In genomic region chr19:16588824-16589577, GRCh38 we compare ENCODE assay signal across 8 cellular contexts. TPM values are rescaled to one million over a fixed set of nuclear protein-coding genes. Genes with fewer than 3 reads are reported as not detected.
DNase-seq lines count a peak whose midpoint lies in the region; ATAC-seq and TF ChIP-seq lines count a peak whose summit lies in the region.

No MANE protein-coding gene starts in this region.

- H3K36me3 ChIP-seq in DND-41 (ENCODE audit: insufficient read depth, low read length) (no peaks in the 10 kb centered on the region), Caco-2 (ENCODE audit: control insufficient read depth, insufficient read depth, low read length) (no peaks in the 10 kb centered on the region), mesenchymal stem cell (ENCODE audit: control insufficient read depth in 1 of 2, insufficient read depth in 2 of 2, low read depth in 1 of 2, low read length in 2 of 2) (peaks cover 4 to 14% of the 10 kb centered on the region in 2 experiments)
- no peaks in the 10 kb centered on the region for H3K36me3 ChIP-seq in naive thymus-derived CD4-positive, alpha-beta T cell (ENCODE audit: control insufficient read depth in 2 of 3, insufficient read depth in 3 of 3, low read length in 3 of 3)

- H3K79me2 ChIP-seq in DND-41 (ENCODE audit: insufficient read depth, low read length): peaks cover 91% of the 10 kb centered on the region

- H3K9ac ChIP-seq in DND-41 (ENCODE audit: low read depth, low read length) (peak overlapping the region; percentile 54), mesenchymal stem cell (ENCODE audit: low read length) (no peak overlapping the region)

- H3K27me3 ChIP-seq in DND-41 (ENCODE audit: insufficient read depth, low read length, poor library complexity) (no peaks in the 10 kb centered on the region), Caco-2 (replicated peaks; ENCODE audit: control insufficient read depth, insufficient read depth, low read length) (no peaks in the 10 kb centered on the region), mesenchymal stem cell (ENCODE audit: control insufficient read depth in 1 of 2, insufficient read depth in 1 of 2, low read length in 2 of 2) (no peaks in the 10 kb centered on the region)
- H3K27me3 ChIP-seq in naive thymus-derived CD4-positive, alpha-beta T cell (ENCODE audit: control insufficient read depth in 2 of 2, insufficient read depth in 2 of 2, low read length in 2 of 2): no peaks in the 10 kb centered on the region

- no peak overlapping the region for H2BK5ac ChIP-seq in mesenchymal stem cell (ENCODE audit: low read depth, low read length, poor library complexity, severe bottlenecking)

- H3K4me3 Mint-ChIP-seq in T-cell: peak overlapping the region; percentile 68 to 86 (median 73)
- peak overlapping the region in 9 of 10 donors; percentile 81 to 90 (median 86) for H3K4me3 Mint-ChIP-seq in naive thymus-derived CD4-positive, alpha-beta T cell
- H3K4me3 Mint-ChIP-seq in Caco-2 (ENCODE audit: unreplicated experiment): no peak overlapping the region

- H2AK5ac ChIP-seq in mesenchymal stem cell (ENCODE audit: low read length, severe bottlenecking): no peak overlapping the region

- H4K91ac ChIP-seq in mesenchymal stem cell (ENCODE audit: low read length): no peak overlapping the region

- H3K9me3 Mint-ChIP-seq in T-cell: no peaks in the 10 kb centered on the region
- H3K9me3 Mint-ChIP-seq in naive thymus-derived CD4-positive, alpha-beta T cell: peaks cover 0 to 1% (median 0%) of the 10 kb centered on the region in 11 donors
- H3K9me3 Mint-ChIP-seq in Caco-2 (ENCODE audit: unreplicated experiment): no peaks in the 10 kb centered on the region

- no peak overlapping the region for H2BK12ac ChIP-seq in mesenchymal stem cell (ENCODE audit: low read length in 2 of 2)

- peaks cover 67 to 93% (median 91%) of the 10 kb centered on the region in 3 donors for H3K4me1 Mint-ChIP-seq in T-cell
- peaks cover 51 to 91% (median 80%) of the 10 kb centered on the region in 7 donors for H3K4me1 Mint-ChIP-seq in naive thymus-derived CD4-positive, alpha-beta T cell
- H3K4me1 Mint-ChIP-seq in Caco-2 (ENCODE audit: low read depth, unreplicated experiment): no peaks in the 10 kb centered on the region

- no peak overlapping the region for H3K14ac ChIP-seq in mesenchymal stem cell (ENCODE audit: low read length in 2 of 2)

- H3K36me3 Mint-ChIP-seq in T-cell: no peaks in the 10 kb centered on the region
- H3K36me3 Mint-ChIP-seq in naive thymus-derived CD4-positive, alpha-beta T cell: peaks cover 0 to 7% (median 0%) of the 10 kb centered on the region in 5 donors
- no peaks in the 10 kb centered on the region for H3K36me3 Mint-ChIP-seq in Caco-2 (ENCODE audit: insufficient read depth, unreplicated experiment)

- H3K4me3 ChIP-seq in DND-41 (ENCODE audit: low read depth in 1 of 2, low read length in 2 of 2) (peak overlapping the region in 1 of 2 experiments; percentile 47; a peak in 2 of 4 replicates), Caco-2 (ENCODE audit: low read depth, low read length) (no peak overlapping the region), mesenchymal stem cell (ENCODE audit: insufficient read depth in 1 of 2, low read depth in 1 of 2, low read length in 2 of 2) (no peak overlapping the region)
- no peak overlapping the region for H3K4me3 ChIP-seq in naive thymus-derived CD4-positive, alpha-beta T cell (ENCODE audit: low read length)

- peak overlapping the region; percentile 75 for H3K4me2 ChIP-seq in DND-41 (ENCODE audit: insufficient read depth, low read length)
- no peak overlapping the region for H3K4me2 ChIP-seq in mesenchymal stem cell (ENCODE audit: low read length, poor library complexity, severe bottlenecking)

- H2AFZ ChIP-seq in DND-41 (ENCODE audit: low read depth, low read length) (no peak overlapping the region), mesenchymal stem cell (ENCODE audit: low read depth, low read length) (no peak overlapping the region)

- H2BK15ac ChIP-seq in mesenchymal stem cell (ENCODE audit: low read depth, poor library complexity, severe bottlenecking): no peak overlapping the region

- DNase-seq in DND-41: no peak
- DNase-seq in T-cell: no peak
- no peak for DNase-seq in naive thymus-derived CD4-positive, alpha-beta T cell
- no peak for DNase-seq in Caco-2
- no peak for DNase-seq in foreskin melanocyte
- no peak for DNase-seq in mesenchymal stem cell
- no peak for DNase-seq in erythroblast (lab: John Stamatoyannopoulos, UW)

- ATAC-seq in DND-41 (ENCODE audit: insufficient read depth, low read depth) (no peak), GM21717 (IDR thresholded peaks at IDR 0.05; ENCODE audit: unreplicated experiment) (peak; percentile 14), T-cell (replicated peaks in 1 of 4) (no peak)
- ATAC-seq in naive thymus-derived CD4-positive, alpha-beta T cell: no peak

- H3K4ac ChIP-seq in mesenchymal stem cell (ENCODE audit: low read depth in 1 of 2, low read length in 2 of 2): no peak overlapping the region

- TF ChIP-seq CTCF in DND-41 (IDR thresholded peaks at IDR 0.05; ENCODE audit: borderline replicate concordance, extremely low read depth, low read length, poor library complexity, severe bottlenecking) (no peak), Caco-2 (IDR thresholded peaks at IDR 0.05; ENCODE audit: insufficient read depth in 1 of 2, low read depth in 1 of 2, low read length in 1 of 2, severe bottlenecking in 1 of 2, unreplicated experiment in 1 of 2) (no peak)

- peak overlapping the region; percentile 88 to 90 for H3K27ac Mint-ChIP-seq in T-cell
- peak overlapping the region; percentile 82 to 95 (median 90) for H3K27ac Mint-ChIP-seq in naive thymus-derived CD4-positive, alpha-beta T cell
- no peak overlapping the region for H3K27ac Mint-ChIP-seq in Caco-2 (ENCODE audit: unreplicated experiment)

- H3K4me1 ChIP-seq in DND-41 (ENCODE audit: insufficient read depth, low read length): peaks cover 76% of the 10 kb centered on the region
- H3K4me1 ChIP-seq in naive thymus-derived CD4-positive, alpha-beta T cell (ENCODE audit: control insufficient read depth in 2 of 2, insufficient read depth in 2 of 2, low read length in 2 of 2): peaks cover 61% of the 10 kb centered on the region in 2 donors
- 0 out of 2 replicates have a peak, but pooled peaks cover 5% of the 10 kb centered on the region for H3K4me1 ChIP-seq in Caco-2
- H3K4me1 ChIP-seq in mesenchymal stem cell (ENCODE audit: control insufficient read depth, insufficient read depth, low read depth, low read length): peaks cover 69% of the 10 kb centered on the region

- H3K23ac ChIP-seq in mesenchymal stem cell (ENCODE audit: low read length in 2 of 2): peak overlapping the region in 1 of 2 experiments; percentile 23

- H3K27me3 Mint-ChIP-seq in T-cell: no peaks in the 10 kb centered on the region
- no peaks in the 10 kb centered on the region for H3K27me3 Mint-ChIP-seq in naive thymus-derived CD4-positive, alpha-beta T cell
- no peaks in the 10 kb centered on the region for H3K27me3 Mint-ChIP-seq in Caco-2 (ENCODE audit: insufficient read depth, unreplicated experiment)

- CTCF ChIA-PET in T-cell (lab: Charles Lee): interaction anchor here in 1 of 2 donors (0.6 kb wide), 1 partner anchor 757 kb away, joined by 4 read pairs; no protein-coding TSS in a partner anchor
- CTCF ChIA-PET in naive thymus-derived CD4-positive, alpha-beta T cell (lab: Charles Lee): no interaction called here
- CTCF ChIA-PET in Caco-2 (lab: Charles Lee): no interaction called here

- WGBS in mesenchymal stem cell: 92% methylated on average over 10 of the region's 11 CpGs

- POLR2A ChIA-PET in T-cell (lab: Charles Lee): interaction anchor here in 1 of 2 donors (0.7 kb wide), 1 partner anchor 15 kb away, joined by 3 read pairs; no protein-coding TSS in a partner anchor
- POLR2A ChIA-PET in naive thymus-derived CD4-positive, alpha-beta T cell (lab: Charles Lee): interaction anchor here (2.3 kb wide), 1 partner anchor 16 kb away, joined by 20 read pairs; the partner anchor contains the start of gene SLC35E1
- POLR2A ChIA-PET in Caco-2 (lab: Charles Lee): no interaction called here

- H3K9me3 ChIP-seq in DND-41 (ENCODE audit: insufficient read depth, low read length, severe bottlenecking): no peaks in the 10 kb centered on the region
- no peaks in the 10 kb centered on the region for H3K9me3 ChIP-seq in naive thymus-derived CD4-positive, alpha-beta T cell (ENCODE audit: control insufficient read depth in 2 of 3, low read length in 3 of 3)
- no peaks in the 10 kb centered on the region for H3K9me3 ChIP-seq in Caco-2
- no peaks in the 10 kb centered on the region for H3K9me3 ChIP-seq in mesenchymal stem cell (ENCODE audit: control insufficient read depth, low read length)

- H3K18ac ChIP-seq in mesenchymal stem cell (ENCODE audit: low read depth in 1 of 2, low read length in 2 of 2): peak overlapping the region in 1 of 2 experiments; percentile 28

- peak overlapping the region; percentile 93 for H3K27ac ChIP-seq in DND-41 (ENCODE audit: low read length)
- peak overlapping the region; percentile 62 for H3K27ac ChIP-seq in naive thymus-derived CD4-positive, alpha-beta T cell (ENCODE audit: low read depth, low read length)
- H3K27ac ChIP-seq in mesenchymal stem cell (ENCODE audit: low read length, poor library complexity, severe bottlenecking): no peak overlapping the region

- intact Hi-C loops in naive thymus-derived CD4-positive, alpha-beta T cell (cut with micrococcal nuclease): loop anchor here in 1 of 2 donors (1.0 kb wide), 1 partner anchor 39 kb away; the partner anchor contains the start of gene MED26
- intact Hi-C loops in Caco-2 (cut with micrococcal nuclease; ENCODE audit: unreplicated experiment): no loop called here

- H4K8ac ChIP-seq in mesenchymal stem cell (ENCODE audit: low read length): no peak overlapping the region

- no TSS peak for BruUV-seq in Caco-2 (replicated peaks; lab: Mats Ljungman, UMichigan)

- H3K79me1 ChIP-seq in mesenchymal stem cell (replicated peaks; ENCODE audit: low read length, poor library complexity, severe bottlenecking): peaks cover 28% of the 10 kb centered on the region

- H4K20me1 ChIP-seq in DND-41 (ENCODE audit: insufficient read depth, low read length): peaks cover 78% of the 10 kb centered on the region

- no peak for TF ChIP-seq POLR2A in erythroblast (IDR thresholded peaks at IDR 0.05; ENCODE audit: low read length)

- no peak overlapping the region for H2BK120ac ChIP-seq in mesenchymal stem cell (ENCODE audit: low read depth, low read length)

RNA-seq across cellular contexts. Expression of gene SLC35E1, which starts 16.8 kb away (rescaled TPM):
- total RNA-seq in T-cell (10 to 100 TPM; 32.7 to 67.5 (median 36.9) TPM), Caco-2 (2022) (37.9 and 41.3 TPM in 2 replicates)
- 10 to 100 TPM; 33.0 to 67.3 (median 58.7) TPM for total RNA-seq in naive thymus-derived CD4-positive, alpha-beta T cell
- polyA plus RNA-seq in naive thymus-derived CD4-positive, alpha-beta T cell: 10 to 100 TPM; 13.3 to 25.0 TPM
- 65.2 TPM for polyA plus RNA-seq in mesenchymal stem cell (2013, experiment 1 of 2)
- 65.7 TPM for polyA plus RNA-seq in mesenchymal stem cell (2013, experiment 2 of 2)

RNA-seq across cellular contexts. Expression of gene MED26, which starts 39.0 kb away (rescaled TPM):
- total RNA-seq in T-cell (10 to 100 TPM; 14.7 to 42.0 (median 21.1) TPM), Caco-2 (2022) (11.4 and 11.6 TPM in 2 replicates)
- 10 to 100 TPM; 14.2 to 34.3 (median 17.4) TPM for total RNA-seq in naive thymus-derived CD4-positive, alpha-beta T cell
- polyA plus RNA-seq in naive thymus-derived CD4-positive, alpha-beta T cell: 1 to 10 TPM; 3.3 to 5.3 TPM
- 4.5 TPM for polyA plus RNA-seq in mesenchymal stem cell (2013, experiment 1 of 2)
- polyA plus RNA-seq in mesenchymal stem cell (2013, experiment 2 of 2): 4.4 TPM

RNA-seq across cellular contexts. Expression of gene CHERP, which starts 46.8 kb away (rescaled TPM):
- 10 to 100 TPM; 52.6 to 76.7 (median 70.3) TPM for total RNA-seq in T-cell
- 10 to 100 TPM; 53.8 to 80.7 (median 62.7) TPM for total RNA-seq in naive thymus-derived CD4-positive, alpha-beta T cell
- 10 to 100 TPM; 10.4 to 24.3 TPM for polyA plus RNA-seq in naive thymus-derived CD4-positive, alpha-beta T cell
- total RNA-seq in Caco-2 (2022): 66.1 and 78.6 TPM in 2 replicates
- 21.5 TPM for polyA plus RNA-seq in mesenchymal stem cell (2013, experiment 1 of 2)
- polyA plus RNA-seq in mesenchymal stem cell (2013, experiment 2 of 2): 20.3 TPM
